ENCODE assay signal across 22 cellular contexts in the genomic region with DNA sequence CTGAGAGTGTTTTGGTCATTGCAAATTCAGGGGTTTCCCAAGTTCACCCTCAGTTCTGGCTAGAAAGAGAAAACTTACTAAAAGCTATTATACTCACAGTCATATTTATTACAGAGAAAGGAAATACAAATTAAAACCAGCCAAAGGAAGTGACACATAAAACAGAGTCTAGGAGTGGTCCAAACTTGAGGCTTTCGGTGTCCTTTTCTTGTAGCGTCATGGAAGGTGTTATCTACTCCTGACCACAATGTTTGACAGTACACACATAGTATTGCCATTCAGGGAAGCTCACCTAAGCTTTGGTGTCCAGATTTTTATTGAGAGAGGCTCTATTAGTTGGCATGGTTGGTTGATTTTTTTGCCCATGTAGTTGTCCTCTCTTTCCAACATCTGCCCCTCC. TPM values are rescaled to one million over a fixed set of nuclear protein-coding genes. Genes with fewer than 3 reads are reported as not detected.
DNase-seq lines count a peak whose midpoint lies in the region; ATAC-seq, FAIRE-seq and TF ChIP-seq lines count a peak whose summit lies in the region.
"Had no signal": no experiment of that assay in that cellular context is flagged by ENCODE, and none has a peak within 500 bp of the region (broad histone marks: within the 10 kb centered on the region; RNA-seq: fewer than 3 reads in every experiment).

No MANE protein-coding gene starts in this region.

- no peak for DNase-seq in CD4-positive, alpha-beta T cell
- peak in 2 of 5 donors; percentile 26 to 36 for DNase-seq in CD4-positive, alpha-beta memory T cell
- DNase-seq in HT1080 (ENCODE audit: low read depth) = peak; percentile 32
- peak in 2 of 4 experiments; percentile 26 to 28 for DNase-seq in K562 (ENCODE audit: extremely low read depth in 1 of 4, low spot score in 3 of 4)
- DNase-seq in globus pallidus (ENCODE audit: low spot score) = no peak
- DNase-seq in RWPE1 (ENCODE audit: low spot score) = no peak
- no peak for DNase-seq in NCI-H226
- DNase-seq: activated CD4-positive, alpha-beta T cell treated with anti-CD3 and anti-CD28 coated beads for 48 hours; amygdala; dermis blood vessel endothelial cell; hypothalamus; IMR-90; islet precursor cell; lower lobe of right lung; MM.1S; NCI-H1436 treated with DMSO at 0.1 percent for 48 hours; NCI-H524 treated with DMSO at 0.1 percent for 48 hours; nucleus accumbens; stimulated activated CD4-positive, alpha-beta T cell treated with anti-CD3 and anti-CD28 coated beads, Interleukin-4, amount 100 ng/mL, for 4 hours had no signal

- no peaks in the 10 kb centered on the region for H3K9me1 ChIP-seq in K562 (ENCODE audit: control insufficient read depth, insufficient read depth, low read length)

- 35% methylated on average over 2 of the region's 2 CpGs for WGBS in K562 (ENCODE audit: insufficient coverage, low coverage, missing lambda C conversion rate)

- H3K36me3 Mint-ChIP-seq in CD4-positive, alpha-beta T cell (ENCODE audit: low read depth) = no peaks in the 10 kb centered on the region
- H3K36me3 Mint-ChIP-seq in CD4-positive, alpha-beta memory T cell = peaks cover 0 to 3% of the 10 kb centered on the region in 2 donors

- TF ChIP-seq EP300 in K562 (IDR thresholded peaks at IDR 0.05; ENCODE audit: low read length) = no peak

- H3K4me3 ChIP-seq in CD4-positive, alpha-beta memory T cell (ENCODE audit: low read length in 2 of 2) = no peak overlapping the region
- H3K4me3 ChIP-seq in K562 = no peak overlapping the region
- H3K4me3 ChIP-seq: cardiac muscle cell, lower lobe of right lung had no signal

- BruUV-seq in K562 (replicated peaks; lab: Mats Ljungman, UMichigan) = no TSS peak

- in situ Hi-C loops in K562 (cut with MboI) = no loop called here

- TF ChIP-seq RAD21 in K562 (CRISPR knock-in tag; conservative IDR thresholded peaks at IDR 0.05 in 1 of 2, IDR thresholded peaks at IDR 0.05 in 1 of 2) = no peak

- intact Hi-C loops in CD4-positive, alpha-beta T cell (cut with DNase I, micrococcal nuclease) = no loop called here
- intact Hi-C loops in CD4-positive, alpha-beta memory T cell (cut with micrococcal nuclease) = no loop called here
- intact Hi-C loops in K562 (cut with micrococcal nuclease) = no loop called here

- H4K20me1 ChIP-seq in K562 (replicated peaks; ENCODE audit: control insufficient read depth, insufficient read depth, low read length) = no peaks in the 10 kb centered on the region

- H3K27ac Mint-ChIP-seq in CD4-positive, alpha-beta T cell = peak overlapping the region; percentile 20
- peak overlapping the region in 5 of 7 donors; percentile 34 to 60 (median 55) for H3K27ac Mint-ChIP-seq in CD4-positive, alpha-beta memory T cell

- no peak overlapping the region for H3K27ac ChIP-seq in CD4-positive, alpha-beta T cell (ENCODE audit: low read depth, low read length)
- no peak overlapping the region for H3K27ac ChIP-seq in CD4-positive, alpha-beta memory T cell (ENCODE audit: low read depth, low read length)
- H3K27ac ChIP-seq in K562 (ENCODE audit: extremely low read depth, low read depth, low read length) (0 out of 3 replicates have a peak overlapping the region, but pooled peaks have one; percentile 13), RWPE1 (no peak overlapping the region)
- H3K27ac ChIP-seq: cardiac muscle cell, lower lobe of right lung had no signal

- H3K4me2 ChIP-seq in K562 (ENCODE audit: insufficient read depth, low read length) = no peak overlapping the region

- H3K4me3 Mint-ChIP-seq in CD4-positive, alpha-beta T cell = no peak overlapping the region
- no peak overlapping the region for H3K4me3 Mint-ChIP-seq in CD4-positive, alpha-beta memory T cell

- POLR2A ChIA-PET in CD4-positive, alpha-beta T cell (lab: Charles Lee) = interaction anchor here (0.9 kb wide), 1 partner anchor 9 kb away, joined by 4 read pairs; a partner anchor contains a TSS
- POLR2A ChIA-PET in CD4-positive, alpha-beta memory T cell (lab: Charles Lee; ENCODE audit: partially characterized antibody) = interaction anchor here (0.7 to 1.5 kb wide), 2 partner anchors 9 to 59 kb away, joined by 3 to 6 read pairs; a partner anchor contains a TSS
- POLR2A ChIA-PET in K562 (lab: Yijun Ruan, JAX) (interaction anchor here (0.6 to 0.9 kb wide), 2 partner anchors 9 to 709 kb away, joined by 3 read pairs; no protein-coding TSS in a partner anchor), RWPE1 (lab: Yijun Ruan, JAX; ENCODE audit: low non-redundant PET) (no interaction called here)

- ATAC-seq in CD4-positive, alpha-beta T cell (ENCODE audit: poor library complexity) = peak; percentile 49
- ATAC-seq in K562 (peak; percentile 85), GM19463 (IDR thresholded peaks at IDR 0.05; ENCODE audit: unreplicated experiment) (no peak)

- H3K4me1 Mint-ChIP-seq in CD4-positive, alpha-beta T cell (ENCODE audit: low read depth) = no peaks in the 10 kb centered on the region
- H3K4me1 Mint-ChIP-seq in CD4-positive, alpha-beta memory T cell = peaks cover 0 to 10% (median 6%) of the 10 kb centered on the region in 4 donors

- no peaks in the 10 kb centered on the region for H3K4me1 ChIP-seq in CD4-positive, alpha-beta memory T cell (ENCODE audit: insufficient read depth, low read length)
- peaks cover 0 to 7% of the 10 kb centered on the region in 2 experiments; a peak in 1 of 5 replicates for H3K4me1 ChIP-seq in K562 (replicated peaks in 1 of 2; ENCODE audit: control insufficient read depth in 2 of 2, insufficient read depth in 2 of 2, low read length in 2 of 2)
- H3K4me1 ChIP-seq: lower lobe of right lung had no signal

- CTCF ChIA-PET in CD4-positive, alpha-beta T cell (lab: Charles Lee) = no interaction called here
- CTCF ChIA-PET in CD4-positive, alpha-beta memory T cell (lab: Charles Lee; ENCODE audit: partially characterized antibody) = no interaction called here
- CTCF ChIA-PET in K562 (lab: Yijun Ruan, JAX; ENCODE audit: low intra/inter-chr PET ratio) = no interaction called here
- CTCF ChIA-PET in RWPE1 (lab: Yijun Ruan, JAX) = no interaction called here

- H3K79me2 ChIP-seq in K562 (ENCODE audit: control insufficient read depth, insufficient read depth, low read length) = no peaks in the 10 kb centered on the region

- no peaks in the 10 kb centered on the region for H3K36me3 ChIP-seq in CD4-positive, alpha-beta memory T cell (ENCODE audit: insufficient read depth, low read length)
- H3K36me3 ChIP-seq in K562 (ENCODE audit: control insufficient read depth, insufficient read depth, low read length) = peaks cover 2% of the 10 kb centered on the region; the same call in 1 of the 3 replicates
- H3K36me3 ChIP-seq: cardiac muscle cell, lower lobe of right lung had no signal

- H3K9ac ChIP-seq in K562 (ENCODE audit: insufficient read depth in 1 of 2, low read depth in 2 of 2, low read length in 2 of 2) = no peak overlapping the region

- H3K27me3 Mint-ChIP-seq in CD4-positive, alpha-beta T cell = no peaks in the 10 kb centered on the region
- no peaks in the 10 kb centered on the region for H3K27me3 Mint-ChIP-seq in CD4-positive, alpha-beta memory T cell

- peak; percentile 37 for FAIRE-seq in K562 (lab: Jason Lieb, UNC)
- FAIRE-seq: urothelium cell line had no signal

- H3K9me3 ChIP-seq in CD4-positive, alpha-beta T cell (ENCODE audit: control insufficient read depth, low read length) = no peaks in the 10 kb centered on the region
- H3K9me3 ChIP-seq in CD4-positive, alpha-beta memory T cell (ENCODE audit: control insufficient read depth in 1 of 2, low read length in 2 of 2) = no peaks in the 10 kb centered on the region
- no peaks in the 10 kb centered on the region for H3K9me3 ChIP-seq in K562 (replicated peaks; ENCODE audit: control insufficient read depth, insufficient read depth, low read depth, low read length)
- H3K9me3 ChIP-seq: lower lobe of right lung had no signal

- no peak overlapping the region for H2AFZ ChIP-seq in K562 (ENCODE audit: low read depth, low read length)

- TF ChIP-seq POLR2A in K562 (conservative IDR thresholded peaks at IDR 0.05) = no peak

- no peak for TF ChIP-seq CTCF in CD4-positive, alpha-beta T cell (IDR thresholded peaks at IDR 0.05)
- TF ChIP-seq CTCF in K562 (IDR thresholded peaks at IDR 0.05 in 2 of 3, conservative IDR thresholded peaks at IDR 0.05 in 1 of 3; ENCODE audit: insufficient read depth in 2 of 3, low read depth in 1 of 3, low read length in 3 of 3) = no peak
- TF ChIP-seq CTCF in RWPE1 (conservative IDR thresholded peaks at IDR 0.05; ENCODE audit: low read depth) = no peak

- H3K27me3 ChIP-seq in CD4-positive, alpha-beta T cell (ENCODE audit: control insufficient read depth, insufficient read depth, low read length) = no peaks in the 10 kb centered on the region
- H3K27me3 ChIP-seq in CD4-positive, alpha-beta memory T cell (ENCODE audit: insufficient read depth, low read length) = no peaks in the 10 kb centered on the region
- H3K27me3 ChIP-seq in K562 (ENCODE audit: control insufficient read depth in 2 of 2, insufficient read depth in 2 of 2, low read length in 2 of 2) = no peaks in the 10 kb centered on the region
- H3K27me3 ChIP-seq: cardiac muscle cell had no signal

- H3K9me3 Mint-ChIP-seq in CD4-positive, alpha-beta T cell = no peaks in the 10 kb centered on the region
- H3K9me3 Mint-ChIP-seq in CD4-positive, alpha-beta memory T cell = no peaks in the 10 kb centered on the region

RNA-seq across cellular contexts. Expression of a gene that starts 59.0 kb away (rescaled TPM):
- 10 to 100 TPM; 20.2 to 24.6 TPM for total RNA-seq in CD4-positive, alpha-beta T cell
- total RNA-seq in CD4-positive, alpha-beta memory T cell = 10 to 100 TPM; 26.6 to 31.5 TPM
- 10 to 100 TPM in 1 of 2 donors, 1 to 10 TPM in 1; 9.0 to 10.3 TPM for polyA plus RNA-seq in CD4-positive, alpha-beta memory T cell
- 27.6 and 31.0 TPM in 2 replicates for total RNA-seq in HT1080 (2014; rRNA removed; shearing (Covaris generic))
- polyA plus RNA-seq in HT1080 (2015; cell fraction: cytosol; rRNA removed) = 15.7 and 19.8 TPM in 2 replicates
- 18.9 and 22.4 TPM in 2 replicates for polyA plus RNA-seq in HT1080 (2015; cell fraction: nucleus; rRNA removed)
- 19.7 and 45.4 TPM in 2 replicates for total RNA-seq in K562 (2011; cell fraction: chromatin; rRNA removed; ENCODE audit: low replicate concordance)
- total RNA-seq in K562 (2011; cell fraction: nucleolus; rRNA removed) = 10.5 and 11.8 TPM in 2 replicates
- total RNA-seq in K562 (2011; cell fraction: nucleoplasm; rRNA removed) = 29.5 and 65.9 TPM in 2 replicates
- total RNA-seq in K562 (2014; rRNA removed) (10.6 and 20.2 TPM in 2 replicates), K562 (2014; rRNA removed; fragmentation: Illumina TruSeq; extraction: Trizol) (20.5 and 24.1 TPM in 2 replicates), K562 (2015; rRNA removed; fragmentation: Illumina TruSeq; extraction: Trizol) (14.6 and 16.1 TPM in 2 replicates), K562 (2021) (12.9 and 13.2 TPM in 2 replicates)
- polyA plus RNA-seq in K562 (2011; rRNA removed) (13.3 and 21.7 TPM in 2 replicates), K562 (2014; fragmentation: Illumina TruSeq; extraction: Trizol) (8.8 and 10.9 TPM in 2 replicates), K562 (2014; fragmentation: Nextera tagmentation; extraction: Ambion mirVana) (1 to 10 TPM; 3.5 to 3.7 TPM), K562 (2014; rRNA removed) (11.7 and 14.0 TPM in 2 replicates)
- polyA plus RNA-seq in K562 (2011; cell fraction: cytosol; rRNA removed) = 3.8 and 6.1 TPM in 2 replicates
- 8.4 and 10.2 TPM in 2 replicates for polyA plus RNA-seq in K562 (2011; cell fraction: nucleus; rRNA removed)
- polyA plus RNA-seq in K562 (2012) = 10.3 and 11.7 TPM in 2 replicates
- 13.7 and 17.2 TPM in 2 replicates for polyA minus RNA-seq in K562 (2011; rRNA and poly(A)+ RNA removed)
- polyA minus RNA-seq in K562 (2011; cell fraction: cytosol; rRNA and poly(A)+ RNA removed) = 4.8 and 5.4 TPM in 2 replicates
- polyA minus RNA-seq in K562 (2011; cell fraction: nucleus; rRNA and poly(A)+ RNA removed) = 11.8 and 15.4 TPM in 2 replicates
